Comparison of ENCODE assay signal across 27 cellular contexts in genomic region chr11:23181022-23181807, GRCh38.
DNase-seq lines count a peak whose midpoint lies in the region; ATAC-seq and TF ChIP-seq lines count a peak whose summit lies in the region.
"Had no signal": no experiment of that assay in that cellular context is flagged by ENCODE, and none has a peak within 500 bp of the region (broad histone marks: within the 10 kb centered on the region; RNA-seq: fewer than 3 reads in every experiment).

No MANE protein-coding gene starts in this region.

- H2AFZ ChIP-seq in GM23338 (peak overlapping the region; percentile 18; the same call in 1 of the 2 replicates), OCI-LY7 (ENCODE audit: low read length) (peak overlapping the region; percentile 9; the same call in 1 of the 2 replicates)

- H3K9me3 ChIP-seq in OCI-LY7 (ENCODE audit: low read length): no peaks in the 10 kb centered on the region
- H3K9me3 ChIP-seq: A549, Peyer's patch had no signal

- TF ChIP-seq CTCF in GM23338 (conservative IDR thresholded peaks at IDR 0.05; ENCODE audit: low read depth in 2 of 2): no peak
- TF ChIP-seq CTCF in OCI-LY7 (conservative IDR thresholded peaks at IDR 0.05; ENCODE audit: low read length): no peak

- H3K27ac ChIP-seq in GM23338 (ENCODE audit: low read depth): no peak overlapping the region
- H3K27ac ChIP-seq in OCI-LY7 (ENCODE audit: low read depth, low read length, poor library complexity, severe bottlenecking): no peak overlapping the region
- H3K27ac ChIP-seq: A549, Peyer's patch had no signal

- H3K4me1 Mint-ChIP-seq in GM23338 (peaks cover 21% of the 10 kb centered on the region), immature natural killer cell (peaks cover 29 to 46% of the 10 kb centered on the region in 2 donors)
- H3K4me1 Mint-ChIP-seq: B cell, CD14-positive monocyte had no signal

- H3K4me3 ChIP-seq in GM23338: no peak overlapping the region
- H3K4me3 ChIP-seq in OCI-LY7 (ENCODE audit: low read depth, low read length, poor library complexity, severe bottlenecking): no peak overlapping the region
- H3K4me3 ChIP-seq: A549, Peyer's patch had no signal

- DNase-seq in GM23338 (ENCODE audit: low spot score) (no peak), KBM-7 (peak; percentile 16), OCI-LY7 (ENCODE audit: low spot score) (no peak), immature natural killer cell (peak; percentile 65 to 76 (median 66)), hepatic stellate cell (ENCODE audit: low spot score) (no peak), LoVo (ENCODE audit: low spot score) (no peak)
- DNase-seq: DMS53; EL; GF-D8; H9; HFFc6; KG1; NCI-H1092 treated with DMSO at 0.1 percent for 48 hours; NCI-H1436 treated with DMSO at 0.1 percent for 48 hours; NCI-H2029; NCI-H2227 treated with DMSO at 0.1 percent for 48 hours; NCI-H510A treated with DMSO at 0.1 percent for 48 hours; NCI-H774; NK-92 treated with Interleukin-12 subunit alpha and Interleukin-12 subunit beta, amount 100 ng/mL, for 24 hours; Peyer's patch had no signal

- H3K4me1 ChIP-seq in GM23338 (ENCODE audit: insufficient read depth) (peaks cover 21% of the 10 kb centered on the region), OCI-LY7 (ENCODE audit: insufficient read depth, low read length, poor library complexity, severe bottlenecking) (no peaks in the 10 kb centered on the region)
- H3K4me1 ChIP-seq: A549, Peyer's patch had no signal

- H3K27ac Mint-ChIP-seq in GM23338: no peak overlapping the region
- H3K27ac Mint-ChIP-seq in immature natural killer cell: peak overlapping the region; percentile 63 to 88 (median 86)
- H3K27ac Mint-ChIP-seq: B cell, CD14-positive monocyte, H9, HFFc6 had no signal

- CTCF ChIA-PET in OCI-LY7 (lab: Charles Lee; ENCODE audit: unreplicated experiment): no interaction called here

- H3K4me3 Mint-ChIP-seq in GM23338: no peak overlapping the region
- peak overlapping the region; percentile 43 to 82 (median 62) for H3K4me3 Mint-ChIP-seq in immature natural killer cell
- H3K4me3 Mint-ChIP-seq: B cell, CD14-positive monocyte, H9, HFFc6 had no signal

- no TSS peak for BruUV-seq in OCI-LY7 (replicated peaks; lab: Mats Ljungman, UMichigan)

- H3K79me2 ChIP-seq in GM23338 (replicated peaks; ENCODE audit: insufficient read depth): no peaks in the 10 kb centered on the region
- no peaks in the 10 kb centered on the region for H3K79me2 ChIP-seq in OCI-LY7 (ENCODE audit: insufficient read depth, low read depth, low read length)

- no peaks in the 10 kb centered on the region for H3F3A ChIP-seq in GM23338 (replicated peaks; ENCODE audit: low read depth)

- H3K36me3 Mint-ChIP-seq in GM23338 (ENCODE audit: low read depth): no peaks in the 10 kb centered on the region
- H3K36me3 Mint-ChIP-seq in immature natural killer cell: peaks cover 5 to 24% (median 14%) of the 10 kb centered on the region in 3 donors
- H3K36me3 Mint-ChIP-seq: CD14-positive monocyte had no signal

- POLR2A ChIA-PET in OCI-LY7 (lab: Charles Lee): interaction anchor here (0.5 kb wide), 1 partner anchor 14 kb away, joined by 3 read pairs; no protein-coding TSS in a partner anchor

- ATAC-seq in GM23338 (no peak), GM18520 (IDR thresholded peaks at IDR 0.05; ENCODE audit: unreplicated experiment) (no peak), HG03520 (IDR thresholded peaks at IDR 0.05; ENCODE audit: unreplicated experiment) (no peak)
- ATAC-seq: A549, HepG2, SK-N-SH treated with all-trans-retinoic acid at 6 μM for 48 hours had no signal

- in situ Hi-C loops in KBM-7 (cut with MboI; ENCODE audit: low pct_unique_long_range_greater_than_20kb, low sequenced_read_pairs): no loop called here

- H3K9me3 Mint-ChIP-seq in GM23338 (peaks cover 3% of the 10 kb centered on the region; the same call in 1 of the 3 replicates), immature natural killer cell (peaks cover 0 to 2% (median 0%) of the 10 kb centered on the region in 6 donors)
- H3K9me3 Mint-ChIP-seq: H9, HFFc6 had no signal

- H3K4me2 ChIP-seq in GM23338 (no peak overlapping the region), OCI-LY7 (ENCODE audit: low read length) (no peak overlapping the region)
- H3K4me2 ChIP-seq: A549 had no signal

- H4K20me1 ChIP-seq in GM23338 (replicated peaks; ENCODE audit: insufficient read depth): no peaks in the 10 kb centered on the region
- no peaks in the 10 kb centered on the region for H4K20me1 ChIP-seq in OCI-LY7 (ENCODE audit: insufficient read depth, low read length)

- no peaks in the 10 kb centered on the region for H3K27me3 ChIP-seq in GM23338 (ENCODE audit: insufficient read depth)
- H3K27me3 ChIP-seq: Peyer's patch had no signal

- intact Hi-C loops in OCI-LY7 (cut with micrococcal nuclease; ENCODE audit: unreplicated experiment): no loop called here

- H3K36me3 ChIP-seq in GM23338 (ENCODE audit: insufficient read depth) (no peaks in the 10 kb centered on the region), OCI-LY7 (ENCODE audit: insufficient read depth, low read length) (no peaks in the 10 kb centered on the region)
- H3K36me3 ChIP-seq: Peyer's patch had no signal

- H3K9me2 ChIP-seq in GM23338 (ENCODE audit: insufficient read depth) (no peaks in the 10 kb centered on the region), OCI-LY7 (ENCODE audit: insufficient read depth, low read length) (no peaks in the 10 kb centered on the region)

- peaks cover 2% of the 10 kb centered on the region for H3K27me3 Mint-ChIP-seq in GM23338 (ENCODE audit: insufficient read depth, low read depth, poor library complexity)
- peaks cover 0 to 8% (median 2%) of the 10 kb centered on the region in 3 donors for H3K27me3 Mint-ChIP-seq in immature natural killer cell (ENCODE audit: low read depth in 3 of 3)
- H3K27me3 Mint-ChIP-seq: B cell had no signal

TF ChIP-seq in GM23338, 12 proteins besides CTCF, POLR2A, EP300 and RAD21 (continues in another document):
- TF ChIP-seq POLR2AphosphoS5 (IDR thresholded peaks at IDR 0.05; ENCODE audit: low read depth) (no peak), EZH2phosphoT487 (IDR thresholded peaks at IDR 0.05; ENCODE audit: unreplicated experiment) (no peak), ZNF462 (CRISPR knock-in tag; IDR thresholded peaks at IDR 0.05) (no peak), EZH2 (IDR thresholded peaks at IDR 0.05; ENCODE audit: low read depth, unreplicated experiment) (no peak), NANOG (IDR thresholded peaks at IDR 0.05; ENCODE audit: borderline replicate concordance) (no peak)

Comparison
In these comparisons a context has a peak if more than half of its experiments do, and no peak if none do; other contexts are left out.
1. DNase-seq: peak in KBM-7 (single experiment) and immature natural killer cell (3 of 3); none in GM23338 (single experiment), OCI-LY7 (single experiment), hepatic stellate cell (single experiment) and LoVo (single experiment).